ENCODE assay signal across 30 cellular contexts in genomic region chr1:99886841-99887240, GRCh38. TPM values are rescaled to one million over a fixed set of nuclear protein-coding genes. Genes with fewer than 3 reads are reported as not detected.
DNase-seq lines count a peak whose midpoint lies in the region; ATAC-seq, FAIRE-seq and TF ChIP-seq lines count a peak whose summit lies in the region.
"Had no signal": no experiment of that assay in that cellular context is flagged by ENCODE, and none has a peak within 500 bp of the region (broad histone marks: within the 10 kb centered on the region; RNA-seq: fewer than 3 reads in every experiment).

No MANE protein-coding gene starts in this region.

- H3K27ac Mint-ChIP-seq in activated T-helper 17 cell treated with anti-CD3 and anti-CD28 coated beads, Interleukin-2, amount 50 U/mL, for 72 hours, result peak overlapping the region; percentile 25
- H3K27ac Mint-ChIP-seq: activated CD4-positive, alpha-beta T cell treated with anti-CD3 and anti-CD28 coated beads, Interleukin-2, amount 10 ng/mL, durations not matched to agents 7 days and 5 days; activated naive CD4-positive, alpha-beta T cell treated with anti-CD3 and anti-CD28 coated beads, Interleukin-2, amount 10 ng/mL, durations not matched to agents 7 days and 5 days; activated T-cell treated with anti-CD3 and anti-CD28 coated beads, Interleukin-2, amount 50 U/mL, for 72 hours; naive thymus-derived CD4-positive, alpha-beta T cell; T-helper 1 cell treated with Interleukin-12 subunit alpha and Interleukin-12 subunit beta and Interleukin-4 antibody, amounts not matched to agents 30 μg/mL and 1 μg/mL, for 36 hours had no signal

- no peak overlapping the region for H2AFZ ChIP-seq in ACC112 (ENCODE audit: low read length, unreplicated experiment)

- DNase-seq in HCEC 1CT (peak; percentile 9), foreskin fibroblast (peak; percentile 25 to 68), DMS79 treated with DMSO at 0.1 percent for 48 hours (lab: John Stamatoyannopoulos, UW) (no peak), NCI-H774 (lab: John Stamatoyannopoulos, UW) (no peak), pancreas (no peak)
- DNase-seq: ACHN; activated CD4-positive, alpha-beta T cell treated with anti-CD3 and anti-CD28 coated beads, Interleukin-2, amount 10 ng/mL, durations not matched to agents 7 days and 5 days; activated naive CD4-positive, alpha-beta T cell treated with anti-CD3 and anti-CD28 coated beads, Interleukin-2, amount 10 ng/mL, durations not matched to agents 7 days and 5 days; activated T-cell treated with anti-CD3 and anti-CD28 coated beads, Interleukin-2, amount 50 U/mL, for 72 hours; amniotic stem cell; COR-L47; cortex of kidney; DMS79; heart right ventricle; naive thymus-derived CD4-positive, alpha-beta T cell; NCI-H1048; NCI-H1930; NCI-H2227 treated with DMSO at 0.1 percent for 48 hours; retina; stimulated activated CD4-positive, alpha-beta T cell treated with anti-CD3 and anti-CD28 coated beads, Interleukin-4, amount 100 ng/mL, for 4 hours; stimulated activated naive CD4-positive, alpha-beta T cell; uterus had no signal

- H3K9me3 Mint-ChIP-seq in activated T-helper 17 cell treated with anti-CD3 and anti-CD28 coated beads, Interleukin-2, amount 50 U/mL, for 72 hours, result no peaks in the 10 kb centered on the region
- H3K9me3 Mint-ChIP-seq: activated CD4-positive, alpha-beta T cell treated with anti-CD3 and anti-CD28 coated beads, Interleukin-2, amount 10 ng/mL, durations not matched to agents 7 days and 5 days; activated naive CD4-positive, alpha-beta T cell treated with anti-CD3 and anti-CD28 coated beads, Interleukin-2, amount 10 ng/mL, durations not matched to agents 7 days and 5 days; activated T-cell treated with anti-CD3 and anti-CD28 coated beads, Interleukin-2, amount 50 U/mL, for 72 hours; naive thymus-derived CD4-positive, alpha-beta T cell; T-helper 1 cell treated with Interleukin-12 subunit alpha and Interleukin-12 subunit beta and Interleukin-4 antibody, amounts not matched to agents 30 μg/mL and 1 μg/mL, for 36 hours had no signal

- H3K4me1 Mint-ChIP-seq in activated T-helper 17 cell treated with anti-CD3 and anti-CD28 coated beads, Interleukin-2, amount 50 U/mL, for 72 hours, result no peaks in the 10 kb centered on the region

- peaks cover 11% of the 10 kb centered on the region; the same call in 1 of the 2 replicates for H3K36me3 ChIP-seq in ACC112 (ENCODE audit: insufficient read depth, low read length)
- peaks cover 0 to 8% (median 3%) of the 10 kb centered on the region in 3 donors for H3K36me3 ChIP-seq in pancreas
- H3K36me3 ChIP-seq: uterus had no signal

- peaks cover 87% of the 10 kb centered on the region for H3K36me3 Mint-ChIP-seq in activated T-helper 17 cell treated with anti-CD3 and anti-CD28 coated beads, Interleukin-2, amount 50 U/mL, for 72 hours (ENCODE audit: low read depth)

- H3K27me3 Mint-ChIP-seq in activated T-helper 17 cell treated with anti-CD3 and anti-CD28 coated beads, Interleukin-2, amount 50 U/mL, for 72 hours, result no peaks in the 10 kb centered on the region
- H3K27me3 Mint-ChIP-seq: activated CD4-positive, alpha-beta T cell treated with anti-CD3 and anti-CD28 coated beads, Interleukin-2, amount 10 ng/mL, durations not matched to agents 7 days and 5 days; activated naive CD4-positive, alpha-beta T cell treated with anti-CD3 and anti-CD28 coated beads, Interleukin-2, amount 10 ng/mL, durations not matched to agents 7 days and 5 days; naive thymus-derived CD4-positive, alpha-beta T cell had no signal

- H3K27ac ChIP-seq in ACC112 (ENCODE audit: low read depth, low read length) (peak overlapping the region; percentile 47), pancreas (no peak overlapping the region)
- H3K27ac ChIP-seq: BLaER1, heart right ventricle, thoracic aorta, uterus had no signal

- no peaks in the 10 kb centered on the region for H3K79me2 ChIP-seq in ACC112 (ENCODE audit: control insufficient read depth, insufficient read depth, low read length, unreplicated experiment)

- H3K27me3 ChIP-seq in ACC112 (ENCODE audit: insufficient read depth, low read length) (no peaks in the 10 kb centered on the region), pancreas (no peaks in the 10 kb centered on the region)
- H3K27me3 ChIP-seq: BLaER1, heart right ventricle, uterus had no signal

- intact Hi-C loops in pancreas (cut with DNase I), result no loop called here

- H3K4me3 ChIP-seq in ACC112 (ENCODE audit: low read depth, low read length) (no peak overlapping the region), foreskin fibroblast (ENCODE audit: low read depth in 1 of 2, low read length in 2 of 2) (no peak overlapping the region), pancreas (no peak overlapping the region)
- H3K4me3 ChIP-seq: BLaER1, heart right ventricle, thoracic aorta, uterus had no signal

- ATAC-seq in activated T-helper 17 cell treated with anti-CD3 and anti-CD28 coated beads, Interleukin-2, amount 50 U/mL, for 72 hours (replicated peaks), result no peak
- ATAC-seq in pancreas (no peak), HG02759 (IDR thresholded peaks at IDR 0.05; ENCODE audit: unreplicated experiment) (no peak)
- ATAC-seq: activated T-cell treated with anti-CD3 and anti-CD28 coated beads, Interleukin-2, amount 50 U/mL, for 72 hours; heart right ventricle; naive thymus-derived CD4-positive, alpha-beta T cell had no signal

- TF ChIP-seq CTCF in foreskin fibroblast (IDR thresholded peaks at IDR 0.05; ENCODE audit: low read depth, low read length) (no peak), pancreas (IDR thresholded peaks at IDR 0.05) (no peak)

- no peaks in the 10 kb centered on the region for H3K9me3 ChIP-seq in pancreas
- H3K9me3 ChIP-seq: BLaER1, heart right ventricle, thoracic aorta, uterus had no signal

- no peak overlapping the region for H3K4me3 Mint-ChIP-seq in activated T-helper 17 cell treated with anti-CD3 and anti-CD28 coated beads, Interleukin-2, amount 50 U/mL, for 72 hours
- H3K4me3 Mint-ChIP-seq: activated CD4-positive, alpha-beta T cell treated with anti-CD3 and anti-CD28 coated beads, Interleukin-2, amount 10 ng/mL, durations not matched to agents 7 days and 5 days; activated naive CD4-positive, alpha-beta T cell treated with anti-CD3 and anti-CD28 coated beads, Interleukin-2, amount 10 ng/mL, durations not matched to agents 7 days and 5 days; activated T-cell treated with anti-CD3 and anti-CD28 coated beads, Interleukin-2, amount 50 U/mL, for 72 hours; naive thymus-derived CD4-positive, alpha-beta T cell; T-helper 1 cell treated with Interleukin-12 subunit alpha and Interleukin-12 subunit beta and Interleukin-4 antibody, amounts not matched to agents 30 μg/mL and 1 μg/mL, for 36 hours had no signal

- no peak for FAIRE-seq in pancreas (lab: Jason Lieb, UNC)
- FAIRE-seq: GM12892, HTR-8/SVneo had no signal

- peaks cover 13% of the 10 kb centered on the region for H3K4me1 ChIP-seq in ACC112 (ENCODE audit: control insufficient read depth, insufficient read depth, low read length, unreplicated experiment)
- no peaks in the 10 kb centered on the region for H3K4me1 ChIP-seq in pancreas
- H3K4me1 ChIP-seq: BLaER1, heart right ventricle, uterus had no signal

RNA-seq across cellular contexts. Expression of gene AGL, which starts 36.7 kb away (rescaled TPM):
- total RNA-seq in activated T-helper 17 cell treated with anti-CD3 and anti-CD28 coated beads, Interleukin-2, amount 50 U/mL, for 72 hours, result 10 to 100 TPM; 21.4 to 23.2 TPM
- total RNA-seq in pancreas, result 1 to 10 TPM; 2.9 to 8.1 (median 5.5) TPM
- 1 to 10 TPM; 3.0 to 3.9 TPM for polyA plus RNA-seq in pancreas

Comparison
In these comparisons a context has a peak if more than half of its experiments do, and no peak if none do; other contexts are left out.
1. DNase-seq: peak in HCEC 1CT (single experiment) and foreskin fibroblast (2 of 2); none in DMS79 treated with DMSO at 0.1 percent for 48 hours (single experiment), NCI-H774 (single experiment) and pancreas (0 of 6).